In genomic region chr5:150540042-150540441, GRCh38 we compare ENCODE assay signal across 1 cellular context.
A peak's percentile ranks its signal among the peaks of the same experiment; 100 is the strongest.
TF ChIP-seq lines count a peak whose summit lies in the region.

No MANE protein-coding gene starts in this region.

TF ChIP-seq in HepG2, 621 proteins besides CTCF, POLR2A, EP300 and RAD21:
- TF ChIP-seq ZNF570 (CRISPR knock-in tag; IDR thresholded peaks at IDR 0.05; ENCODE audit: borderline replicate concordance) (no peak), PRPF4 (IDR thresholded peaks at IDR 0.05; ENCODE audit: low read depth, low read length, poor library complexity, severe bottlenecking) (no peak), ZBTB33 (CRISPR knock-in tag; IDR thresholded peaks at IDR 0.05) (0 out of 2 replicates have a peak, but pooled peaks have one; percentile 4), ZSCAN21 (CRISPR knock-in tag; IDR thresholded peaks at IDR 0.05; ENCODE audit: borderline replicate concordance) (no peak), ATF7-NPFF (CRISPR knock-in tag; IDR thresholded peaks at IDR 0.05; ENCODE audit: low read depth) (no peak), ZNF512B (CRISPR knock-in tag; IDR thresholded peaks at IDR 0.05; ENCODE audit: borderline replicate concordance) (no peak), ZNF713 (CRISPR knock-in tag; IDR thresholded peaks at IDR 0.05) (no peak), ZNF883 (CRISPR knock-in tag; IDR thresholded peaks at IDR 0.05; ENCODE audit: not compliant biosample characterization) (no peak), NRL (CRISPR knock-in tag; IDR thresholded peaks at IDR 0.05; ENCODE audit: borderline replicate concordance) (0 out of 2 replicates have a peak, but pooled peaks have one; percentile 23), KDM1A (CRISPR knock-in tag; IDR thresholded peaks at IDR 0.05) (no peak), ZNF687 (CRISPR knock-in tag; IDR thresholded peaks at IDR 0.05) (peak; percentile 51), ETS1 (CRISPR knock-in tag; IDR thresholded peaks at IDR 0.05) (no peak)
